ENCODE assay signal across 1 cellular context in genomic region chr9:88436379-88436778, GRCh38.
TF ChIP-seq lines count a peak whose summit lies in the region.

No MANE protein-coding gene starts in this region.

TF ChIP-seq in HepG2, 621 proteins besides CTCF, POLR2A, EP300 and RAD21 (continued from another document):
- TF ChIP-seq ZNF142 (CRISPR knock-in tag; IDR thresholded peaks at IDR 0.05) = no peak
- peak; percentile 58 for TF ChIP-seq SOX5 (CRISPR knock-in tag; IDR thresholded peaks at IDR 0.05; ENCODE audit: borderline replicate concordance)
- TF ChIP-seq, protein P1, sequence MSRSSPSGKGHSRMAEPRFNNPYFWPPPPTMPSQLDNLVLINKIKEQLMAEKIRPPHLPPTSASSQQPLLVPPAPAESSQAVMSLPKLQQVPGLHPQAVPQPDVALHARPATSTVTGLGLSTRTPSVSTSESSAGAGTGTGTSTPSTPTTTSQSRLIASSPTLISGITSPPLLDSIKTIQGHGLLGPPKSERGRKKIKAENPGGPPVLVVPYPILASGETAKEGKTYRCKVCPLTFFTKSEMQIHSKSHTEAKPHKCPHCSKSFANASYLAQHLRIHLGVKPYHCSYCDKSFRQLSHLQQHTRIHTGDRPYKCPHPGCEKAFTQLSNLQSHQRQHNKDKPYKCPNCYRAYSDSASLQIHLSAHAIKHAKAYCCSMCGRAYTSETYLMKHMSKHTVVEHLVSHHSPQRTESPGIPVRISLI (CRISPR knock-in tag; IDR thresholded peaks at IDR 0.05; ENCODE audit: borderline replicate concordance) = no peak
